ENCODE assay signal across 1 cellular context in the genomic region with DNA sequence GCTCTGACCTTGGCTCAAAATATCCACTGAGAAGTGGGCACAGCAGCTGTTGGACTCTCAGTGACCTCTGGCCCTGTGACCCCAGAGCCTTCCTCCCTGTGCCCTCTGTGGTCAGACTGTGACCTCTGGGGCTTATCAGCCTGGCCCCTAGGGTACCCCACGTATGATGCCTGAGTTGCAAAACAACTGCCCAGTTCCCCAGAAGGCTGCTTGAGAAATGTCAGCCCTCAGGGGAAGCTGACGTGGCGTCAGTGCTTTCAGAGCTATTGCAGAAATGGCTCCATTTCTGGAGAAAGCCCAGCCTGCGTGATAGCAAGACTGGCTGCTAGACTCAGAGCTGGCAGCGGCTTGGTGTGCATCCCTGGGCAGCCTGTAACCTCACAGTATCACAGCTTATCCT.
TF ChIP-seq lines count a peak whose summit lies in the region.

No MANE protein-coding gene starts in this region.

TF ChIP-seq in liver, 16 proteins besides CTCF, POLR2A, EP300 and RAD21 (continued from another document):
- TF ChIP-seq, protein P1, sequence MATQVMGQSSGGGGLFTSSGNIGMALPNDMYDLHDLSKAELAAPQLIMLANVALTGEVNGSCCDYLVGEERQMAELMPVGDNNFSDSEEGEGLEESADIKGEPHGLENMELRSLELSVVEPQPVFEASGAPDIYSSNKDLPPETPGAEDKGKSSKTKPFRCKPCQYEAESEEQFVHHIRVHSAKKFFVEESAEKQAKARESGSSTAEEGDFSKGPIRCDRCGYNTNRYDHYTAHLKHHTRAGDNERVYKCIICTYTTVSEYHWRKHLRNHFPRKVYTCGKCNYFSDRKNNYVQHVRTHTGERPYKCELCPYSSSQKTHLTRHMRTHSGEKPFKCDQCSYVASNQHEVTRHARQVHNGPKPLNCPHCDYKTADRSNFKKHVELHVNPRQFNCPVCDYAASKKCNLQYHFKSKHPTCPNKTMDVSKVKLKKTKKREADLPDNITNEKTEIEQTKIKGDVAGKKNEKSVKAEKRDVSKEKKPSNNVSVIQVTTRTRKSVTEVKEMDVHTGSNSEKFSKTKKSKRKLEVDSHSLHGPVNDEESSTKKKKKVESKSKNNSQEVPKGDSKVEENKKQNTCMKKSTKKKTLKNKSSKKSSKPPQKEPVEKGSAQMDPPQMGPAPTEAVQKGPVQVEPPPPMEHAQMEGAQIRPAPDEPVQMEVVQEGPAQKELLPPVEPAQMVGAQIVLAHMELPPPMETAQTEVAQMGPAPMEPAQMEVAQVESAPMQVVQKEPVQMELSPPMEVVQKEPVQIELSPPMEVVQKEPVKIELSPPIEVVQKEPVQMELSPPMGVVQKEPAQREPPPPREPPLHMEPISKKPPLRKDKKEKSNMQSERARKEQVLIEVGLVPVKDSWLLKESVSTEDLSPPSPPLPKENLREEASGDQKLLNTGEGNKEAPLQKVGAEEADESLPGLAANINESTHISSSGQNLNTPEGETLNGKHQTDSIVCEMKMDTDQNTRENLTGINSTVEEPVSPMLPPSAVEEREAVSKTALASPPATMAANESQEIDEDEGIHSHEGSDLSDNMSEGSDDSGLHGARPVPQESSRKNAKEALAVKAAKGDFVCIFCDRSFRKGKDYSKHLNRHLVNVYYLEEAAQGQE (IDR thresholded peaks at IDR 0.05) = no peak
- no peak for TF ChIP-seq FOXA1 (IDR thresholded peaks at IDR 0.05)
- no peak for TF ChIP-seq JUND (IDR thresholded peaks at IDR 0.05)
- TF ChIP-seq, protein P2, sequence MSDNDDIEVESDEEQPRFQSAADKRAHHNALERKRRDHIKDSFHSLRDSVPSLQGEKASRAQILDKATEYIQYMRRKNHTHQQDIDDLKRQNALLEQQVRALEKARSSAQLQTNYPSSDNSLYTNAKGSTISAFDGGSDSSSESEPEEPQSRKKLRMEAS (IDR thresholded peaks at IDR 0.05) = no peak
- TF ChIP-seq, protein P3, sequence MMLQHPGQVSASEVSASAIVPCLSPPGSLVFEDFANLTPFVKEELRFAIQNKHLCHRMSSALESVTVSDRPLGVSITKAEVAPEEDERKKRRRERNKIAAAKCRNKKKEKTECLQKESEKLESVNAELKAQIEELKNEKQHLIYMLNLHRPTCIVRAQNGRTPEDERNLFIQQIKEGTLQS (IDR thresholded peaks at IDR 0.05) = no peak
- TF ChIP-seq SP1 (IDR thresholded peaks at IDR 0.05) = peak; percentile 11
